Comparison of ENCODE assay signal across 23 cellular contexts in genomic region chr21:32338209-32338921, GRCh38. TPM values are rescaled to one million over a fixed set of nuclear protein-coding genes. Genes with fewer than 3 reads are reported as not detected.
DNase-seq lines count a peak whose midpoint lies in the region; ATAC-seq and TF ChIP-seq lines count a peak whose summit lies in the region.
"Had no signal": no experiment of that assay in that cellular context is flagged by ENCODE, and none has a peak within 500 bp of the region (broad histone marks: within the 10 kb centered on the region; RNA-seq: fewer than 3 reads in every experiment).

No MANE protein-coding gene starts in this region.

- no peak overlapping the region for H3K18ac ChIP-seq in H9 (ENCODE audit: insufficient read length, low read depth, low read length)

- H4K8ac ChIP-seq in H9 (replicated peaks; ENCODE audit: insufficient read length, low read depth, low read length), result no peak overlapping the region

- H3K23me2 ChIP-seq in H9 (ENCODE audit: insufficient read length, low read depth, low read length, poor library complexity, severe bottlenecking), result no peaks in the 10 kb centered on the region

- POLR2A ChIA-PET in GM10248 (lab: Yijun Ruan, JAX), result no interaction called here

- no peak overlapping the region for H3T11ph ChIP-seq in H9 (ENCODE audit: low read length)

- no peak overlapping the region for H2AK5ac ChIP-seq in H9 (ENCODE audit: insufficient read length, low read length)

- no peak overlapping the region for H2BK12ac ChIP-seq in H9 (ENCODE audit: insufficient read length, low read depth, low read length)

- no peak overlapping the region for H3K9ac ChIP-seq in H9 (ENCODE audit: extremely low read depth, insufficient read length, low read length)
- H3K9ac ChIP-seq: GM23248 had no signal

- H3K4me1 ChIP-seq in H9 (ENCODE audit: insufficient read depth, low read length), result no peaks in the 10 kb centered on the region
- H3K4me1 ChIP-seq: HAP-1 had no signal

- H3K23ac ChIP-seq in H9 (ENCODE audit: insufficient read length, low read depth, low read length), result no peak overlapping the region

- H3K79me2 ChIP-seq in H9 (ENCODE audit: insufficient read depth, low read length), result no peaks in the 10 kb centered on the region

- no peak overlapping the region for H2BK20ac ChIP-seq in H9 (ENCODE audit: low read depth, low read length, poor library complexity, severe bottlenecking)

- H3K9me3 ChIP-seq in H9 (ENCODE audit: control insufficient read depth, low read depth, low read length), result no peaks in the 10 kb centered on the region
- H3K9me3 ChIP-seq: A549, HAP-1 had no signal

- CTCF ChIA-PET in GM10248 (lab: Yijun Ruan, JAX), result interaction anchor here (1.2 kb wide), 1 partner anchor 9 kb away, joined by 3 read pairs; no protein-coding TSS in a partner anchor

- H4K91ac ChIP-seq in H9 (ENCODE audit: insufficient read length, low read depth, low read length), result no peak overlapping the region

- no peak overlapping the region for H2AFZ ChIP-seq in H9 (ENCODE audit: low read length)
- H2AFZ ChIP-seq: GM23248, PC-9 had no signal

- H3K27ac Mint-ChIP-seq in H9, result peak overlapping the region in 2 of 3 experiments; percentile 25 to 94; a peak in 2 of 7 replicates
- H3K27ac Mint-ChIP-seq: B cell had no signal

- WGBS in H9 (ENCODE audit: extremely low coverage, insufficient read length, low lambda C conversion rate), result no CpG with 5 or more reads among the region's 23 CpGs

- no peak for ATAC-seq in left lobe of liver

- no peak overlapping the region for H2BK120ac ChIP-seq in H9 (ENCODE audit: low read depth, low read length, poor library complexity, severe bottlenecking)

- H3K4me3 Mint-ChIP-seq in H9, result no peak overlapping the region
- H3K4me3 Mint-ChIP-seq: B cell, CD14-positive monocyte had no signal

- no peak for TF ChIP-seq CTCF in H9 (conservative IDR thresholded peaks at IDR 0.05)
- no peak for TF ChIP-seq CTCF in GM10248 (IDR thresholded peaks at IDR 0.05; ENCODE audit: control extremely low read depth, extremely low read depth, low read depth, missing control alignments)

- no peak overlapping the region for H2BK15ac ChIP-seq in H9 (ENCODE audit: low read depth, low read length)

- H3K4me1 Mint-ChIP-seq in H9, result peaks cover 12% of the 10 kb centered on the region in 2 experiments
- H3K4me1 Mint-ChIP-seq: B cell, CD14-positive monocyte had no signal

- H3K9me3 Mint-ChIP-seq in H9, result no peaks in the 10 kb centered on the region

- H4K20me1 ChIP-seq in H9 (ENCODE audit: control insufficient read depth, insufficient read depth, insufficient read length), result no peaks in the 10 kb centered on the region

- DNase-seq in H9 (no peak), amniotic epithelial cell (ENCODE audit: low read depth) (peak; percentile 61), left lobe of liver (ENCODE audit: low spot score) (peak; percentile 21), putamen (ENCODE audit: low spot score) (peak; percentile 57), GM10248 (ENCODE audit: extremely low spot score) (no peak), superior temporal gyrus (ENCODE audit: extremely low spot score) (no peak), ecto neural progenitor cell (ENCODE audit: low spot score) (no peak)
- DNase-seq in stimulated activated CD4-positive, alpha-beta T cell treated with anti-CD3 and anti-CD28 coated beads, Interleukin-4, amount 100 ng/mL, for 1 hour, result no peak
- DNase-seq: DMS53, GF-D8, GM23248, KBM-7, NCI-H1092 treated with DMSO at 0.1 percent for 48 hours, NCI-H1436 treated with DMSO at 0.1 percent for 48 hours, NCI-H2029, NCI-H2227 treated with DMSO at 0.1 percent for 48 hours, NCI-H510A, PC-9, SIG-M5 had no signal

- no peak overlapping the region for H3K4me2 ChIP-seq in H9 (ENCODE audit: insufficient read depth, insufficient read length, low read length)
- H3K4me2 ChIP-seq: A549, PC-9 had no signal

- H3K79me1 ChIP-seq in H9 (ENCODE audit: insufficient read depth, low read depth, low read length, poor library complexity, severe bottlenecking), result no peaks in the 10 kb centered on the region

- H3K56ac ChIP-seq in H9 (ENCODE audit: insufficient read length, low read depth, low read length), result no peak overlapping the region

- H3K36me3 Mint-ChIP-seq in H9 (ENCODE audit: insufficient read depth in 1 of 3, low read depth in 3 of 3), result peaks cover 49 to 90% (median 81%) of the 10 kb centered on the region in 3 experiments; a peak in 6 of 7 replicates

- H4K5ac ChIP-seq in H9 (ENCODE audit: insufficient read length, low read depth, low read length), result no peak overlapping the region

- no peaks in the 10 kb centered on the region for H3K27me3 ChIP-seq in H9 (ENCODE audit: insufficient read depth, low read length)

- H3K27ac ChIP-seq in H9 (ENCODE audit: insufficient read length, low read depth, low read length), result no peak overlapping the region
- H3K27ac ChIP-seq: GM23248, PC-9 had no signal

- H3K4ac ChIP-seq in H9 (ENCODE audit: low read depth, low read length), result no peak overlapping the region

- H3K27me3 Mint-ChIP-seq in H9 (ENCODE audit: low read depth), result no peaks in the 10 kb centered on the region
- H3K27me3 Mint-ChIP-seq: B cell had no signal

- H3K14ac ChIP-seq in H9 (ENCODE audit: insufficient read depth, low read length), result no peak overlapping the region

- H2BK5ac ChIP-seq in H9 (ENCODE audit: insufficient read length, low read length), result no peak overlapping the region

RNA-seq across cellular contexts. Expression of gene MRAP, which starts 39.7 kb away (rescaled TPM):
- total RNA-seq in H9 (2021), result not detected in 2 replicates
- 3.4 TPM for total RNA-seq in left lobe of liver
- total RNA-seq: B cell, GM23248, PC-9 had no signal

RNA-seq across cellular contexts. Expression of gene URB1, which starts 54.4 kb away (rescaled TPM):
- total RNA-seq in H9 (2021) (20.4 and 23.5 TPM in 2 replicates), left lobe of liver (9.2 TPM)

RNA-seq across cellular contexts. Expression of gene MIS18A, which starts 59.5 kb away (rescaled TPM):
- total RNA-seq in H9 (2021) (56.3 and 56.5 TPM in 2 replicates), left lobe of liver (2.4 TPM)

Comparison
In these comparisons a context has a peak if more than half of its experiments do, and no peak if none do; other contexts are left out.
1. DNase-seq: peak in amniotic epithelial cell (single experiment), left lobe of liver (single experiment) and putamen (single experiment); none in H9 (single experiment), GM10248 (single experiment), superior temporal gyrus (single experiment), ecto neural progenitor cell (single experiment) and stimulated activated CD4-positive, alpha-beta T cell treated with anti-CD3 and anti-CD28 coated beads, Interleukin-4, amount 100 ng/mL, for 1 hour (single experiment).
2. RNA of gene MIS18A, which starts 59.5 kb away (total RNA-seq): 56.3 to 56.5 TPM in H9; 2.4 TPM in left lobe of liver (single experiment); every median in the first group is over 10 times any median in the second.